Comparison of ENCODE assay signal across 2 cellular contexts in the genomic region with DNA sequence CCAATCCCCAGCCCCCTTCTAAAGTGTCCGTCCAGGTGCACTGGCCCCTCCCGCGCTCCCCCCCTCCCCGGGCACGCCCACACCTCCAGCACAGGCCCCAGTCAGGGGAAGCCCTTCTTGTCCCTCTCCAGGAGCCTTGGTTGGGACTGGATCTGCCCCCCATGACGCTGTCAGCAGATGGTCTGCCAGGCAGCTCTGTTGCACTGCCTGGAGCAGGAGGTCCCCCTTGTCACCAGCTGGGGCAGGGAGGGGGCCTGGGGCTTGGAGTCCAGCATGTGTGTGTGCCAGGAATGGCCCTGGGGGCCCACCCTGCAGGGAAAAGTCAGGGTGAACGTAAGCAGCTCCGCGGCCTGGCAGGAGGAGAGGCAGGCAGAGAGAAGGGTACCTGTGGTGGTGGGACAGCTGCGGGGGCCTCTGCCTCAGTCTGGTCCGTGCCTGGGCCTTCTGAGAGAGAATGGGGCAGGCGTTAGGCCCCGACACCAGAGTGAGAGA.
TF ChIP-seq lines count a peak whose summit lies in the region.

No MANE protein-coding gene starts in this region.

TF ChIP-seq in liver, 16 proteins besides CTCF, POLR2A, EP300 and RAD21:
- TF ChIP-seq TAF1 (conservative IDR thresholded peaks at IDR 0.05) (no peak), HNF4A (conservative IDR thresholded peaks at IDR 0.05) (no peak), SP1 (IDR thresholded peaks at IDR 0.05) (no peak), GABPA (IDR thresholded peaks at IDR 0.05 in 1 of 2, conservative IDR thresholded peaks at IDR 0.05 in 1 of 2) (no peak), RXRA (IDR thresholded peaks at IDR 0.05) (no peak), YY1 (IDR thresholded peaks at IDR 0.05) (no peak), JUND (IDR thresholded peaks at IDR 0.05) (no peak), FOXA1 (IDR thresholded peaks at IDR 0.05) (no peak), NR2F2 (IDR thresholded peaks at IDR 0.05) (no peak), REST (IDR thresholded peaks at IDR 0.05) (no peak), EGR1 (IDR thresholded peaks at IDR 0.05; ENCODE audit: low read depth in 2 of 2) (no peak), FOXA2 (IDR thresholded peaks at IDR 0.05) (no peak), HNF4G (IDR thresholded peaks at IDR 0.05) (no peak), ZBTB33 (IDR thresholded peaks at IDR 0.05) (no peak), ATF3 (IDR thresholded peaks at IDR 0.05) (no peak)
- TF ChIP-seq, protein P1, sequence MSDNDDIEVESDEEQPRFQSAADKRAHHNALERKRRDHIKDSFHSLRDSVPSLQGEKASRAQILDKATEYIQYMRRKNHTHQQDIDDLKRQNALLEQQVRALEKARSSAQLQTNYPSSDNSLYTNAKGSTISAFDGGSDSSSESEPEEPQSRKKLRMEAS (IDR thresholded peaks at IDR 0.05): no peak
TF ChIP-seq in liver: peak in this region for 0.

TF ChIP-seq in HepG2, 621 proteins besides CTCF, POLR2A, EP300 and RAD21:
- TF ChIP-seq ZBTB34 (CRISPR knock-in tag; IDR thresholded peaks at IDR 0.05) (no peak), FIP1L1 (IDR thresholded peaks at IDR 0.05; ENCODE audit: borderline replicate concordance, insufficient read depth, low read depth, low read length) (no peak), ZNF547 (CRISPR knock-in tag; IDR thresholded peaks at IDR 0.05) (no peak), PTBP1 (IDR thresholded peaks at IDR 0.05; ENCODE audit: low read depth, low read length, poor library complexity, severe bottlenecking) (no peak), ZNF609 (CRISPR knock-in tag; IDR thresholded peaks at IDR 0.05; ENCODE audit: borderline replicate concordance) (no peak), ZNF513 (CRISPR knock-in tag; conservative IDR thresholded peaks at IDR 0.05) (no peak)
